In genomic region chr13:113049521-113049941, GRCh38 we compare ENCODE assay signal across 21 cellular contexts. TPM values are rescaled to one million over a fixed set of nuclear protein-coding genes. Genes with fewer than 3 reads are reported as not detected.
DNase-seq lines count a peak whose midpoint lies in the region; ATAC-seq and TF ChIP-seq lines count a peak whose summit lies in the region.
"Had no signal": no experiment of that assay in that cellular context is flagged by ENCODE, and none has a peak within 500 bp of the region (broad histone marks: within the 10 kb centered on the region; RNA-seq: fewer than 3 reads in every experiment).

No MANE protein-coding gene starts in this region.

- no peaks in the 10 kb centered on the region for H3K9me3 Mint-ChIP-seq in activated CD4-positive, alpha-beta T cell treated with anti-CD3 and anti-CD28 coated beads for 36 hours (ENCODE audit: low read depth)
- H3K9me3 Mint-ChIP-seq: activated T-helper 17 cell treated with anti-CD3 and anti-CD28 coated beads, Interleukin-2, amount 50 U/mL, for 72 hours; H9; stimulated activated naive CD8-positive, alpha-beta T cell treated with anti-CD3 and anti-CD28 coated beads, Interleukin-15, amount 100 ng/mL, for 72 hours had no signal

- 76 to 88% methylated on average over 13 of the region's 13 CpGs for WGBS in sigmoid colon, 2 donors

- DNase-seq in EH (ENCODE audit: low read depth): peak; percentile 55
- DNase-seq in caudate nucleus (lab: John Stamatoyannopoulos, UW): peak in 13 of 61 donors; percentile 33 to 93 (median 45)
- DNase-seq in left ventricle myocardium superior: peak; percentile 60
- DNase-seq in sigmoid colon: peak; percentile 60
- DNase-seq in NCI-H526 (lab: John Stamatoyannopoulos, UW): no peak
- no peak for DNase-seq in hepatic stellate cell (ENCODE audit: low spot score)
- DNase-seq in HCEC 1CT: no peak
- no peak for DNase-seq in activated CD4-positive, alpha-beta T cell treated with anti-CD3 and anti-CD28 coated beads for 36 hours
- DNase-seq: activated CD4-positive, alpha-beta T cell treated with anti-CD3 and anti-CD28 coated beads, Interleukin-2, amount 50 U/mL, for 48 hours; Caco-2; GDM1; H9; islet precursor cell; NCI-H1105; Peyer's patch; stimulated activated CD4-positive, alpha-beta T cell treated with anti-CD3 and anti-CD28 coated beads, Interleukin-15, amount 100 ng/mL, for 24 hours; stimulated activated naive CD8-positive, alpha-beta T cell treated with anti-CD3 and anti-CD28 coated beads, Interleukin-15, amount 100 ng/mL, for 72 hours had no signal

- CTCF ChIA-PET in activated CD4-positive, alpha-beta T cell treated with anti-CD3 and anti-CD28 coated beads for 36 hours (lab: Charles Lee): no interaction called here

- H3K36me3 Mint-ChIP-seq in activated CD4-positive, alpha-beta T cell treated with anti-CD3 and anti-CD28 coated beads for 36 hours (ENCODE audit: low read depth): peaks cover 5% of the 10 kb centered on the region

- no peak overlapping the region for H3K4me3 Mint-ChIP-seq in activated CD4-positive, alpha-beta T cell treated with anti-CD3 and anti-CD28 coated beads for 36 hours
- H3K4me3 Mint-ChIP-seq: activated T-helper 17 cell treated with anti-CD3 and anti-CD28 coated beads, Interleukin-2, amount 50 U/mL, for 72 hours; stimulated activated naive CD8-positive, alpha-beta T cell treated with anti-CD3 and anti-CD28 coated beads, Interleukin-15, amount 100 ng/mL, for 72 hours had no signal

- POLR2A ChIA-PET in activated CD4-positive, alpha-beta T cell treated with anti-CD3 and anti-CD28 coated beads for 36 hours (lab: Charles Lee): no interaction called here

- intact Hi-C loops in left ventricle myocardium superior (cut with micrococcal nuclease): no loop called here
- intact Hi-C loops in sigmoid colon (cut with DNase I): no loop called here
- intact Hi-C loops in activated CD4-positive, alpha-beta T cell treated with anti-CD3 and anti-CD28 coated beads for 36 hours (cut with DNase I, micrococcal nuclease): no loop called here

- peak; percentile 82 for ATAC-seq in left ventricle myocardium superior
- no peak for ATAC-seq in activated CD4-positive, alpha-beta T cell treated with anti-CD3 and anti-CD28 coated beads for 36 hours
- ATAC-seq: activated T-helper 17 cell treated with anti-CD3 and anti-CD28 coated beads, Interleukin-2, amount 50 U/mL, for 72 hours; stimulated activated naive CD8-positive, alpha-beta T cell treated with anti-CD3 and anti-CD28 coated beads, Interleukin-15, amount 100 ng/mL, for 72 hours had no signal

- H3K27me3 ChIP-seq in sigmoid colon: peaks cover 3 to 64% (median 35%) of the 10 kb centered on the region in 3 donors
- H3K27me3 ChIP-seq: Peyer's patch had no signal

- H3K4me1 ChIP-seq in sigmoid colon: peaks cover 0 to 20% (median 17%) of the 10 kb centered on the region in 4 donors
- H3K4me1 ChIP-seq: adrenal gland, Caco-2, Peyer's patch had no signal

- H3K36me3 ChIP-seq in sigmoid colon: no peaks in the 10 kb centered on the region
- H3K36me3 ChIP-seq: adrenal gland, Peyer's patch had no signal

- no peak for TF ChIP-seq POLR2A in sigmoid colon (IDR thresholded peaks at IDR 0.05)

- no peak overlapping the region for H3K4me3 ChIP-seq in sigmoid colon
- H3K4me3 ChIP-seq: adrenal gland, Peyer's patch had no signal

- TF ChIP-seq EP300 in sigmoid colon (IDR thresholded peaks at IDR 0.05): no peak

- no peaks in the 10 kb centered on the region for H3K4me1 Mint-ChIP-seq in activated CD4-positive, alpha-beta T cell treated with anti-CD3 and anti-CD28 coated beads for 36 hours
- H3K4me1 Mint-ChIP-seq: stimulated activated naive CD8-positive, alpha-beta T cell treated with anti-CD3 and anti-CD28 coated beads, Interleukin-15, amount 100 ng/mL, for 72 hours had no signal

- H3K27ac Mint-ChIP-seq in activated CD4-positive, alpha-beta T cell treated with anti-CD3 and anti-CD28 coated beads for 36 hours: no peak overlapping the region
- H3K27ac Mint-ChIP-seq: activated T-helper 17 cell treated with anti-CD3 and anti-CD28 coated beads, Interleukin-2, amount 50 U/mL, for 72 hours; H9; stimulated activated naive CD8-positive, alpha-beta T cell treated with anti-CD3 and anti-CD28 coated beads, Interleukin-15, amount 100 ng/mL, for 72 hours had no signal

- no peak for TF ChIP-seq CTCF in sigmoid colon (IDR thresholded peaks at IDR 0.05)

- H3K27me3 Mint-ChIP-seq in activated CD4-positive, alpha-beta T cell treated with anti-CD3 and anti-CD28 coated beads for 36 hours: no peaks in the 10 kb centered on the region
- H3K27me3 Mint-ChIP-seq: activated T-helper 17 cell treated with anti-CD3 and anti-CD28 coated beads, Interleukin-2, amount 50 U/mL, for 72 hours; stimulated activated naive CD8-positive, alpha-beta T cell treated with anti-CD3 and anti-CD28 coated beads, Interleukin-15, amount 100 ng/mL, for 72 hours had no signal

- peak overlapping the region; percentile 8 for H3K27ac ChIP-seq in caudate nucleus (ENCODE audit: low read depth, low read length)
- H3K27ac ChIP-seq in sigmoid colon: no peak overlapping the region
- H3K27ac ChIP-seq: adrenal gland, Peyer's patch had no signal

- no peaks in the 10 kb centered on the region for H3K9me3 ChIP-seq in sigmoid colon
- H3K9me3 ChIP-seq: adrenal gland, Caco-2, Peyer's patch had no signal

RNA-seq across cellular contexts. Expression of gene F7, which starts 56.1 kb away (rescaled TPM):
- total RNA-seq in left ventricle myocardium superior (not detected), sigmoid colon (not detected)
- polyA plus RNA-seq in sigmoid colon: under 1 TPM in 1 of 3 donors, not detected in 2; 0.36 TPM
- under 1 TPM; 0.11 to 0.12 TPM for total RNA-seq in activated CD4-positive, alpha-beta T cell treated with anti-CD3 and anti-CD28 coated beads for 36 hours
- total RNA-seq: glomerular endothelial cell, osteocyte had no signal

Comparison
In these comparisons a context has a peak if more than half of its experiments do, and no peak if none do; other contexts are left out.
1. DNase-seq: peak in EH (single experiment), left ventricle myocardium superior (single experiment) and sigmoid colon (single experiment); none in NCI-H526 (0 of 2), hepatic stellate cell (single experiment), HCEC 1CT (single experiment) and activated CD4-positive, alpha-beta T cell treated with anti-CD3 and anti-CD28 coated beads for 36 hours (single experiment).